In genomic region chr6:151306269-151306783, GRCh38 we compare ENCODE assay signal across 1 cellular context.
TF ChIP-seq lines count a peak whose summit lies in the region.

No MANE protein-coding gene starts in this region.

TF ChIP-seq in IMR-90, 13 proteins besides CTCF, POLR2A, EP300 and RAD21 (continued from another document):
- TF ChIP-seq MXI1 (IDR thresholded peaks at IDR 0.05; ENCODE audit: borderline replicate concordance, low read depth, low read length) = no peak
TF ChIP-seq in IMR-90: peak in this region for 1.
